In the genomic region with DNA sequence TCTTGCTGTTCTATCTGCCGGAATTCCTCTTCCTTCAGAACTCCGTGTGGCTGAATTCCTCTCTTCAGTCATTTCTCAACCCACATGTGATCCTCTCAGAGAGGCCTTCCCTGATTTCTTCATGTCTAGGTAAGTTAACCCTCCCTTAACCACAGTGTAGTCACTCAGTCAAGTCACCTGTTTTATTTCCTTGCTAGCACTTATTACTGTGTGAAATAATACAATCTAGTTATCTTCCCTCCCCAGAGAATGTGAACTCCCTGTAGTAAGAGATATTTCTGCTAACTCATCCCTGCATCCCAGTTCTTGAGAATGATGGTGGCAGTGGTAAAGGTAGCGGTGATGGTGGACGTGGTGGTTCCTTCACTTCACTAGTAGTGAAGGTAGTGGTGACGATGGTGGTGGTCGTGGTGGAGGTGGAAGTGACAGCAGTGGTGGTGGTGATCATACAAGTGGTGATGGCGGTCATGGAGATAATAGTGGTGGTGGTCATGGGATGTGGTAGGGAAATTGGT, we compare ENCODE assay signal across 28 cellular contexts. TPM values are rescaled to one million over a fixed set of nuclear protein-coding genes. Genes with fewer than 3 reads are reported as not detected.
"Had no signal": no experiment of that assay in that cellular context is flagged by ENCODE, and none has a peak within 500 bp of the region (broad histone marks: within the 10 kb centered on the region; RNA-seq: fewer than 3 reads in every experiment).

No MANE protein-coding gene starts in this region.

- H3K79me2 ChIP-seq: parathyroid adenoma had no signal

- H3K9me3 Mint-ChIP-seq: natural killer cell treated with Interleukin-12 subunit alpha and Interleukin-12 subunit beta and Interleukin-15 and Interleukin-18, amount 100 ng/mL, for 72 hours; neural progenitor cell; stimulated activated naive CD8-positive, alpha-beta T cell treated with anti-CD3 and anti-CD28 coated beads, Interleukin-15, Interleukin-2, amounts not matched to agents 100 ng/mL and 50 ng/mL, for 24 hours had no signal

- H3K4me1 Mint-ChIP-seq: immature natural killer cell; neural progenitor cell; stimulated activated memory B cell treated with anti-CD40 and anti-IgM and Interleukin-4, amounts not matched to agents 10 μg/mL and 1 μg/mL and 100 μg/mL, for 72 hours had no signal

- H3K9ac ChIP-seq: neural progenitor cell, parathyroid adenoma had no signal

- H3K27ac Mint-ChIP-seq: immature natural killer cell; natural killer cell treated with Interleukin-12 subunit alpha and Interleukin-12 subunit beta and Interleukin-15 and Interleukin-18, amount 100 ng/mL, for 72 hours; neural progenitor cell; stimulated activated memory B cell treated with anti-CD40 and anti-IgM and Interleukin-4, amounts not matched to agents 10 μg/mL and 1 μg/mL and 100 μg/mL, for 72 hours; stimulated activated naive CD8-positive, alpha-beta T cell treated with anti-CD3 and anti-CD28 coated beads, Interleukin-15, Interleukin-2, amounts not matched to agents 100 ng/mL and 50 ng/mL, for 24 hours had no signal

- H3K27ac ChIP-seq: dorsolateral prefrontal cortex, heart left ventricle, neural progenitor cell, parathyroid adenoma, prostate gland, right lobe of liver, spleen, tibial artery, upper lobe of right lung had no signal

- H3K27me3 ChIP-seq: dorsolateral prefrontal cortex, heart left ventricle, neural progenitor cell, right lobe of liver, spleen, tibial artery, upper lobe of right lung had no signal

- H3K36me3 ChIP-seq: heart left ventricle, neural progenitor cell, prostate gland, right lobe of liver, spleen, tibial artery, upper lobe of right lung had no signal

- ATAC-seq: esophagus mucosa; heart left ventricle; natural killer cell treated with Interleukin-12 subunit alpha and Interleukin-12 subunit beta and Interleukin-15 and Interleukin-18, amount 100 ng/mL, for 72 hours; right lobe of liver; stimulated activated memory B cell treated with anti-CD40 and anti-IgM and Interleukin-4, amounts not matched to agents 10 μg/mL and 1 μg/mL and 100 μg/mL, for 72 hours; upper lobe of right lung had no signal

- H3K9me3 ChIP-seq: heart left ventricle, prostate gland, right lobe of liver, spleen, tibial artery, upper lobe of right lung had no signal

- H3K4me3 Mint-ChIP-seq: immature natural killer cell; natural killer cell treated with Interleukin-12 subunit alpha and Interleukin-12 subunit beta and Interleukin-15 and Interleukin-18, amount 100 ng/mL, for 72 hours; neural progenitor cell; stimulated activated memory B cell treated with anti-CD40 and anti-IgM and Interleukin-4, amounts not matched to agents 10 μg/mL and 1 μg/mL and 100 μg/mL, for 72 hours; stimulated activated naive CD8-positive, alpha-beta T cell treated with anti-CD3 and anti-CD28 coated beads, Interleukin-15, Interleukin-2, amounts not matched to agents 100 ng/mL and 50 ng/mL, for 24 hours had no signal

- DNase-seq: central memory CD4-positive, alpha-beta T cell; cortex of kidney; dorsolateral prefrontal cortex; effector CD8-positive, alpha-beta T cell; heart left ventricle; immature natural killer cell; kidney; nucleus accumbens; retina; right lobe of liver; spleen; stimulated activated CD4-positive, alpha-beta T cell treated with anti-CD3 and anti-CD28 coated beads, Interleukin-15, amount 100 ng/mL, for 24 hours; stimulated activated CD4-positive, alpha-beta T cell treated with anti-CD3 and anti-CD28 coated beads, Interleukin-1b, Interleukin-23, amount 100 ng/mL, for 48 hours; stimulated activated CD4-positive, alpha-beta T cell treated with anti-CD3 and anti-CD28 coated beads, Interleukin-4, amount 100 ng/mL, for 24 hours; tibial artery; upper lobe of right lung had no signal

- H3K4me3 ChIP-seq: dorsolateral prefrontal cortex, heart left ventricle, neural progenitor cell, prostate gland, right lobe of liver, spleen, tibial artery, upper lobe of right lung had no signal

- H3K4me1 ChIP-seq: heart left ventricle, neural progenitor cell, parathyroid adenoma, prostate gland, right lobe of liver, spleen, tibial artery, upper lobe of right lung had no signal

- H2AFZ ChIP-seq: neural progenitor cell, parathyroid adenoma had no signal

- H3K36me3 Mint-ChIP-seq: immature natural killer cell; natural killer cell treated with Interleukin-12 subunit alpha and Interleukin-12 subunit beta and Interleukin-15 and Interleukin-18, amount 100 ng/mL, for 72 hours; neural progenitor cell; stimulated activated memory B cell treated with anti-CD40 and anti-IgM and Interleukin-4, amounts not matched to agents 10 μg/mL and 1 μg/mL and 100 μg/mL, for 72 hours had no signal

- H3K4me2 ChIP-seq: neural progenitor cell had no signal

RNA-seq across cellular contexts. Expression of a gene that starts 33.3 kb away (rescaled TPM):
- total RNA-seq: chondrocyte; glomerular endothelial cell; lung microvascular endothelial cell; mucosa of gallbladder; myocyte; natural killer cell treated with Interleukin-12 subunit alpha and Interleukin-12 subunit beta and Interleukin-15 and Interleukin-18, amount 100 ng/mL, for 72 hours; right lobe of liver had no signal
- polyA plus RNA-seq: heart left ventricle, immature natural killer cell, spleen had no signal
